In the genomic region with DNA sequence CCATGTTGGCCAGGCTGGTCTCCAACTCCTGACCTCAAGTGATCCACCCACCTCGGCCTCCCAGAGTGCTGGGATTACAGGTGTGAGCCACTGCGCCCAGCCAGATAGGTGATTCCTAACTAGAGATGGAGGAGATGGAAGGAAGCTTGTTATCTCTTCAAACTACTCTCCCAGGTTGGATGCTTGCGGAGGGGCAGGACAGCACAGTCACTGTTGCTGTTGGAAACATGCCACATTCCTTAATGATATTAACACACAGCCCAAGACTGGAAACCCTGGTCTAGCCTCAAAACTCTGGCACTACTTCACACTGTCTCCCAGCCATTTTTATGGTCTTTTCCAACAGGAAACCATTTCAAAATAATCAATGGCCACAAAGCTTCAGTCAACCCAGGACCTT, we compare ENCODE assay signal across 2 cellular contexts.
TF ChIP-seq lines count a peak whose summit lies in the region.

No MANE protein-coding gene starts in this region.

TF ChIP-seq in IMR-90, 13 proteins besides CTCF, POLR2A, EP300 and RAD21:
- no peak for TF ChIP-seq FOS (IDR thresholded peaks at IDR 0.05; ENCODE audit: low read depth, low read length)
- no peak for TF ChIP-seq SMC3 (IDR thresholded peaks at IDR 0.05; ENCODE audit: low read depth, low read length)
- no peak for TF ChIP-seq CHD1 (IDR thresholded peaks at IDR 0.05; ENCODE audit: low read depth, low read length)
- no peak for TF ChIP-seq CEBPB (IDR thresholded peaks at IDR 0.05; ENCODE audit: low read depth, low read length)
- no peak for TF ChIP-seq RCOR1 (IDR thresholded peaks at IDR 0.05; ENCODE audit: insufficient replicate concordance, low read length)
- TF ChIP-seq MXI1 (IDR thresholded peaks at IDR 0.05; ENCODE audit: borderline replicate concordance, low read depth, low read length), result no peak
- TF ChIP-seq NFE2L2 (IDR thresholded peaks at IDR 0.05; ENCODE audit: low read depth, low read length), result no peak
- TF ChIP-seq RFX5 (IDR thresholded peaks at IDR 0.05; ENCODE audit: low read depth, low read length), result no peak
- TF ChIP-seq, protein P1, sequence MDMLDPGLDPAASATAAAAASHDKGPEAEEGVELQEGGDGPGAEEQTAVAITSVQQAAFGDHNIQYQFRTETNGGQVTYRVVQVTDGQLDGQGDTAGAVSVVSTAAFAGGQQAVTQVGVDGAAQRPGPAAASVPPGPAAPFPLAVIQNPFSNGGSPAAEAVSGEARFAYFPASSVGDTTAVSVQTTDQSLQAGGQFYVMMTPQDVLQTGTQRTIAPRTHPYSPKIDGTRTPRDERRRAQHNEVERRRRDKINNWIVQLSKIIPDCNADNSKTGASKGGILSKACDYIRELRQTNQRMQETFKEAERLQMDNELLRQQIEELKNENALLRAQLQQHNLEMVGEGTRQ (IDR thresholded peaks at IDR 0.05; ENCODE audit: low read depth, low read length), result no peak
- TF ChIP-seq, protein P2, sequence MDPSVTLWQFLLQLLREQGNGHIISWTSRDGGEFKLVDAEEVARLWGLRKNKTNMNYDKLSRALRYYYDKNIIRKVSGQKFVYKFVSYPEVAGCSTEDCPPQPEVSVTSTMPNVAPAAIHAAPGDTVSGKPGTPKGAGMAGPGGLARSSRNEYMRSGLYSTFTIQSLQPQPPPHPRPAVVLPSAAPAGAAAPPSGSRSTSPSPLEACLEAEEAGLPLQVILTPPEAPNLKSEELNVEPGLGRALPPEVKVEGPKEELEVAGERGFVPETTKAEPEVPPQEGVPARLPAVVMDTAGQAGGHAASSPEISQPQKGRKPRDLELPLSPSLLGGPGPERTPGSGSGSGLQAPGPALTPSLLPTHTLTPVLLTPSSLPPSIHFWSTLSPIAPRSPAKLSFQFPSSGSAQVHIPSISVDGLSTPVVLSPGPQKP (IDR thresholded peaks at IDR 0.05; ENCODE audit: borderline replicate concordance, low read depth, low read length), result no peak
- TF ChIP-seq MAZ (IDR thresholded peaks at IDR 0.05; ENCODE audit: borderline replicate concordance, low read depth, low read length), result no peak
- TF ChIP-seq MAFK (IDR thresholded peaks at IDR 0.05; ENCODE audit: low read depth, low read length), result no peak
- no peak for TF ChIP-seq BHLHE40 (IDR thresholded peaks at IDR 0.05; ENCODE audit: low read depth, low read length)

TF ChIP-seq in HepG2, 621 proteins besides CTCF, POLR2A, EP300 and RAD21:
- TF ChIP-seq, protein P3, sequence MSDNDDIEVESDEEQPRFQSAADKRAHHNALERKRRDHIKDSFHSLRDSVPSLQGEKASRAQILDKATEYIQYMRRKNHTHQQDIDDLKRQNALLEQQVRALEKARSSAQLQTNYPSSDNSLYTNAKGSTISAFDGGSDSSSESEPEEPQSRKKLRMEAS (IDR thresholded peaks at IDR 0.05), result no peak
- TF ChIP-seq, protein P4, sequence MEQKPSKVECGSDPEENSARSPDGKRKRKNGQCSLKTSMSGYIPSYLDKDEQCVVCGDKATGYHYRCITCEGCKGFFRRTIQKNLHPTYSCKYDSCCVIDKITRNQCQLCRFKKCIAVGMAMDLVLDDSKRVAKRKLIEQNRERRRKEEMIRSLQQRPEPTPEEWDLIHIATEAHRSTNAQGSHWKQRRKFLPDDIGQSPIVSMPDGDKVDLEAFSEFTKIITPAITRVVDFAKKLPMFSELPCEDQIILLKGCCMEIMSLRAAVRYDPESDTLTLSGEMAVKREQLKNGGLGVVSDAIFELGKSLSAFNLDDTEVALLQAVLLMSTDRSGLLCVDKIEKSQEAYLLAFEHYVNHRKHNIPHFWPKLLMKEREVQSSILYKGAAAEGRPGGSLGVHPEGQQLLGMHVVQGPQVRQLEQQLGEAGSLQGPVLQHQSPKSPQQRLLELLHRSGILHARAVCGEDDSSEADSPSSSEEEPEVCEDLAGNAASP (CRISPR knock-in tag; IDR thresholded peaks at IDR 0.05; ENCODE audit: borderline replicate concordance), result no peak
- no peak for TF ChIP-seq ZNF558 (CRISPR knock-in tag; IDR thresholded peaks at IDR 0.05; ENCODE audit: borderline replicate concordance)
- no peak for TF ChIP-seq ONECUT2 (CRISPR knock-in tag; IDR thresholded peaks at IDR 0.05)
- no peak for TF ChIP-seq ZNF547 (CRISPR knock-in tag; IDR thresholded peaks at IDR 0.05)
- TF ChIP-seq SSRP1 (CRISPR knock-in tag; IDR thresholded peaks at IDR 0.05), result no peak
